Comparison of ENCODE assay signal across 28 cellular contexts in the genomic region with DNA sequence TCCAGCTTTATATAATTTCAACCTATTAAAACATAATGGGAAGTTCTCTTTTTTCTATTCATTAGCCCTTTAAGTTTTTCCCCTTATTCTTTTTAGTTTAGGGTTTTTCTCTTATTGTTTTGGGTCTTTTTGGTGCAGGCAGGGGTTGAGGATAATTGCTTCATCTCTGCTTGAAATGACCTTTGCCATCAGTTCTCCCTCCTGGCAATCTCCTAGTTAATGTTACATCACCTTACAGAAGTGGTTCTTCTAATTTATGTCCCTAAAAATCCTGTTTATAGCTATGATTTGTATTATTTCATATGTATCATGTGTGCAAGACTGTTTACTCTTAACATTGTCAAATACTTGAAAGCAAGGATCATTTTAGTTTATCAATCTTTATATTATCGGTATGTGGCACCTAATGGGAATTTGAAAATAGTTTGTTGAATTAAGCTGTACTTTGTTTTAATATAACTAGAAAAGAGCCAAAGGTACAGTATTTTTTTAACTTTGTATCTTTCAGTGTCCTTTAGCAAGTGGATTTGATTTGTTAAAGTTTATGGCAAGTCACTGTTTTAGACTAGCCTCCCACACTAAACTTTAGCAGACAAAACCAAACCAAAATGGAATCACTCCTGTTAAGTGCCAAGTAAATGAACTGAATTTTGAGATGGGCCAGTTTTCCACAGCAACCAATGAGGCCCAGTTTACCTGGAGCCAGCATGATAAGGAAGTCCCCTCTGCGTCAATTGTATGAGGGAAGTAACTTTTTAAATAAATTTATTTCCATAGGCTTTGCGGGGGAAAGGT.
"Had no signal": no experiment of that assay in that cellular context is flagged by ENCODE, and none has a peak within 500 bp of the region (broad histone marks: within the 10 kb centered on the region; RNA-seq: fewer than 3 reads in every experiment).

No MANE protein-coding gene starts in this region.

- DNase-seq: activated CD4-positive, alpha-beta T cell treated with anti-CD3 and anti-CD28 coated beads for 4 hours; activated CD4-positive, alpha-beta T cell treated with anti-CD3 and anti-CD28 coated beads, Interleukin-2, amount 50 U/mL, for 48 hours; activated CD8-positive, alpha-beta memory T cell treated with anti-CD3 and anti-CD28 coated beads, Interleukin-2, amount 10 ng/mL, durations not matched to agents 7 days and 5 days; activated gamma-delta T cell; activated naive CD4-positive, alpha-beta T cell treated with anti-CD3 and anti-CD28 coated beads for 36 hours; activated T-cell treated with anti-CD3 and anti-CD28 coated beads, Interleukin-2, amount 50 U/mL, for 48 hours; amygdala; MG63; NCI-H1092 treated with DMSO at 0.1 percent for 48 hours; NCI-H1436; NCI-H187; NCI-H2081; NCI-H226; NCI-H510A; NCI-H526 treated with DMSO at 0.1 percent for 48 hours; NCI-H82; SHP77; SW 1271 had no signal

- H3K27ac ChIP-seq: KMS-11, SJSA1 had no signal

- H3K9me3 ChIP-seq: MG63, SJSA1 had no signal

- H3K36me3 ChIP-seq: MG63, SJSA1 had no signal

- H3K4me1 Mint-ChIP-seq: brain had no signal

- H3K9me3 Mint-ChIP-seq: activated T-helper 17 cell treated with anti-CD3 and anti-CD28 coated beads, Interleukin-2, amount 50 U/mL, for 72 hours; central memory CD8-positive, alpha-beta T cell had no signal

- H3K27me3 ChIP-seq: MG63, SJSA1 had no signal

- H3K4me1 ChIP-seq: SJSA1 had no signal

- FAIRE-seq: astrocyte, RCC 7860 had no signal

- H3K27me3 Mint-ChIP-seq: activated CD8-positive, alpha-beta memory T cell treated with anti-CD3 and anti-CD28 coated beads, Interleukin-2, amount 10 ng/mL, durations not matched to agents 7 days and 5 days; activated naive CD8-positive, alpha-beta T cell; activated T-helper 17 cell treated with anti-CD3 and anti-CD28 coated beads, Interleukin-2, amount 50 U/mL, for 72 hours; brain; central memory CD8-positive, alpha-beta T cell had no signal

- H3K9ac ChIP-seq: KMS-11 had no signal

- ATAC-seq: activated CD4-positive, CD25-positive, alpha-beta regulatory T cell treated with anti-CD3 and anti-CD28 coated beads, Interleukin-2, amount 50 U/mL, for 24 hours; activated CD8-positive, alpha-beta memory T cell treated with anti-CD3 and anti-CD28 coated beads, Interleukin-2, amount 10 ng/mL, durations not matched to agents 7 days and 5 days; activated T-helper 17 cell treated with anti-CD3 and anti-CD28 coated beads, Interleukin-2, amount 50 U/mL, for 72 hours; SK-N-SH treated with all-trans-retinoic acid at 6 μM for 48 hours had no signal

- H3K4me3 ChIP-seq: MG63, SJSA1 had no signal

- H3K27ac Mint-ChIP-seq: activated CD8-positive, alpha-beta memory T cell treated with anti-CD3 and anti-CD28 coated beads, Interleukin-2, amount 10 ng/mL, durations not matched to agents 7 days and 5 days; activated naive CD4-positive, alpha-beta T cell treated with anti-CD3 and anti-CD28 coated beads for 36 hours; activated T-helper 17 cell treated with anti-CD3 and anti-CD28 coated beads, Interleukin-2, amount 50 U/mL, for 72 hours; brain had no signal

- H3K4me2 ChIP-seq: KMS-11 had no signal

- H3K4me3 Mint-ChIP-seq: activated CD8-positive, alpha-beta memory T cell treated with anti-CD3 and anti-CD28 coated beads, Interleukin-2, amount 10 ng/mL, durations not matched to agents 7 days and 5 days; activated naive CD4-positive, alpha-beta T cell treated with anti-CD3 and anti-CD28 coated beads for 36 hours; activated naive CD8-positive, alpha-beta T cell; activated T-helper 17 cell treated with anti-CD3 and anti-CD28 coated beads, Interleukin-2, amount 50 U/mL, for 72 hours; brain; central memory CD8-positive, alpha-beta T cell had no signal
